ENCODE assay signal across 7 cellular contexts in genomic region chr20:35773154-35773751, GRCh38. TPM values are rescaled to one million over a fixed set of nuclear protein-coding genes. Genes with fewer than 3 reads are reported as not detected.
DNase-seq lines count a peak whose midpoint lies in the region; ATAC-seq, FAIRE-seq and TF ChIP-seq lines count a peak whose summit lies in the region.

No MANE protein-coding gene starts in this region.

- H3K9me3 ChIP-seq in testis: no peaks in the 10 kb centered on the region

- H3K27me3 ChIP-seq in H7 (ENCODE audit: control insufficient read depth, insufficient read depth, low read length) (peaks cover 6% of the 10 kb centered on the region), testis (no peaks in the 10 kb centered on the region)

- intact Hi-C loops in testis (cut with DNase I; ENCODE audit: low total_unique reads): no loop called here

- TF ChIP-seq CTCF in cardiac fibroblast (IDR thresholded peaks at IDR 0.05; ENCODE audit: low read depth, low read length): no peak
- TF ChIP-seq CTCF in testis (IDR thresholded peaks at IDR 0.05): no peak

- peaks cover 42% of the 10 kb centered on the region for H3K4me1 ChIP-seq in testis

- DNase-seq in H7 (peak; percentile 32), SKM-1 (lab: John Stamatoyannopoulos, UW; ENCODE audit: unreplicated experiment) (peak; percentile 61), cardiac fibroblast (ENCODE audit: low read depth in 2 of 2) (peak; percentile 50 to 54), lung microvascular endothelial cell (ENCODE audit: low read depth in 2 of 2) (peak; percentile 10 to 79), testis (peak; percentile 32), urothelium cell line (ENCODE audit: low spot score) (no peak)

- no peak for TF ChIP-seq POLR2A in testis (IDR thresholded peaks at IDR 0.05)

- H3K4me3 ChIP-seq in H7 (ENCODE audit: insufficient read depth, low read depth, low read length): peak overlapping the region; percentile 73
- H3K4me3 ChIP-seq in cardiac fibroblast (replicated peaks in 1 of 2; ENCODE audit: low read depth in 2 of 2, low read length in 2 of 2): peak overlapping the region; percentile 70 to 85
- H3K4me3 ChIP-seq in testis: no peak overlapping the region

- FAIRE-seq in urothelium cell line (lab: Jason Lieb, UNC): no peak

- H3K27ac ChIP-seq in testis: peak overlapping the region; percentile 93 to 96

- peaks cover 4% of the 10 kb centered on the region; the same call in 1 of the 2 replicates for H3K36me3 ChIP-seq in H7 (replicated peaks; ENCODE audit: control insufficient read depth, insufficient read depth, low read length)
- no peaks in the 10 kb centered on the region for H3K36me3 ChIP-seq in testis (ENCODE audit: low read depth, missing control alignments)

- ATAC-seq in GM19324 (IDR thresholded peaks at IDR 0.05; ENCODE audit: low FRiP score, unreplicated experiment): no peak

- 23 to 46% methylated on average over 8 of the region's 8 CpGs for WGBS in testis, 2 donors

RNA-seq across cellular contexts. Expression of gene PHF20, which starts 1.4 kb away (rescaled TPM):
- total RNA-seq in H7 (2014; rRNA removed; shearing (Covaris generic)): 31.2 and 37.1 TPM in 2 replicates
- 17.9 and 20.6 TPM in 2 replicates for total RNA-seq in lung microvascular endothelial cell
- total RNA-seq in testis: 100 to 1,000 TPM in 1 of 2 donors, 10 to 100 TPM in 1; 59.8 to 108 TPM
- polyA plus RNA-seq in testis (ENCODE audit: insufficient read depth, low read depth, low replicate concordance): 76.1 TPM

RNA-seq across cellular contexts. Expression of gene RBM39, which starts 31.2 kb away (rescaled TPM):
- 181 and 224 TPM in 2 replicates for total RNA-seq in H7 (2014; rRNA removed; shearing (Covaris generic))
- total RNA-seq in lung microvascular endothelial cell: 231 and 313 TPM in 2 replicates
- total RNA-seq in testis: 100 to 1,000 TPM; 273 to 278 TPM
- 116 TPM for polyA plus RNA-seq in testis (ENCODE audit: insufficient read depth, low read depth, low replicate concordance)

Comparison
In these comparisons a context has a peak if more than half of its experiments do, and no peak if none do; other contexts are left out.
1. H3K4me3 ChIP-seq: peak in H7 (single experiment) and cardiac fibroblast (2 of 2); none in testis (0 of 2).